21 cellular contexts compared by ENCODE assay signal in genomic region chr9:91694081-91694870, GRCh38.
"Had no signal": no experiment of that assay in that cellular context is flagged by ENCODE, and none has a peak within 500 bp of the region (broad histone marks: within the 10 kb centered on the region; RNA-seq: fewer than 3 reads in every experiment).

No MANE protein-coding gene starts in this region.

- H3K27me3 ChIP-seq: left lung, tibial nerve, vagina had no signal

- ATAC-seq: activated naive CD4-positive, alpha-beta T cell treated with anti-CD3 and anti-CD28 coated beads, Interleukin-2, amount 50 U/mL, for 72 hours; stimulated activated naive B cell treated with anti-CD40 and anti-IgM and Interleukin-4, amounts not matched to agents 10 μg/mL and 1 μg/mL and 100 μg/mL, for 72 hours had no signal

- H2AFZ ChIP-seq: parathyroid adenoma had no signal

- H3K27ac ChIP-seq: left lung, parathyroid adenoma, tibial nerve, vagina had no signal

- H3K27ac Mint-ChIP-seq: activated CD4-positive, alpha-beta memory T cell treated with anti-CD3 and anti-CD28 coated beads, Interleukin-2, amount 10 ng/mL, durations not matched to agents 7 days and 5 days; activated naive CD4-positive, alpha-beta T cell treated with anti-CD3 and anti-CD28 coated beads, Interleukin-2, amount 50 U/mL, for 72 hours; stimulated activated naive B cell treated with anti-CD40 and anti-IgM and Interleukin-4, amounts not matched to agents 10 μg/mL and 1 μg/mL and 100 μg/mL, for 72 hours; WTC11 had no signal

- H3K9ac ChIP-seq: parathyroid adenoma had no signal

- H3K9me3 Mint-ChIP-seq: WTC11 had no signal

- H3K4me3 ChIP-seq: left lung, tibial nerve, vagina had no signal

- H3K9me3 ChIP-seq: left lung, tibial nerve, vagina had no signal

- H3K4me3 Mint-ChIP-seq: activated CD4-positive, alpha-beta memory T cell treated with anti-CD3 and anti-CD28 coated beads, Interleukin-2, amount 10 ng/mL, durations not matched to agents 7 days and 5 days; naive B cell; stimulated activated naive B cell treated with anti-CD40 and anti-IgM and Interleukin-4, amounts not matched to agents 10 μg/mL and 1 μg/mL and 100 μg/mL, for 72 hours; WTC11 had no signal

- H3K36me3 Mint-ChIP-seq: activated naive CD4-positive, alpha-beta T cell treated with anti-CD3 and anti-CD28 coated beads, Interleukin-2, amount 50 U/mL, for 72 hours; naive B cell; stimulated activated naive B cell treated with anti-CD40 and anti-IgM and Interleukin-4, amounts not matched to agents 10 μg/mL and 1 μg/mL and 100 μg/mL, for 72 hours; WTC11 had no signal

- H3K4me1 ChIP-seq: left lung, parathyroid adenoma, vagina had no signal

- DNase-seq: activated CD4-positive, alpha-beta memory T cell treated with anti-CD3 and anti-CD28 coated beads, Interleukin-2, amount 10 ng/mL, durations not matched to agents 7 days and 5 days; activated CD4-positive, alpha-beta T cell treated with anti-CD3 and anti-CD28 coated beads for 4 hours; activated gamma-delta T cell; activated T-cell treated with anti-CD3 and anti-CD28 coated beads, Interleukin-2, amount 50 U/mL, for 48 hours; caudate nucleus; cortex of kidney; effector CD4-positive, alpha-beta T cell; foreskin fibroblast; glutamatergic neuron; hypothalamus; kidney; left lung; mammary epithelial cell; naive B cell; stimulated activated naive B cell treated with anti-CD40 and anti-IgM and Interleukin-4, amounts not matched to agents 10 μg/mL and 1 μg/mL and 100 μg/mL, for 72 hours; substantia nigra had no signal

- H3K36me3 ChIP-seq: left lung, tibial nerve, vagina had no signal
